In genomic region chr6:30836431-30836866, GRCh38 we compare ENCODE assay signal across 16 cellular contexts. TPM values are rescaled to one million over a fixed set of nuclear protein-coding genes. Genes with fewer than 3 reads are reported as not detected.
DNase-seq lines count a peak whose midpoint lies in the region; ATAC-seq and TF ChIP-seq lines count a peak whose summit lies in the region.
"Had no signal": no experiment of that assay in that cellular context is flagged by ENCODE, and none has a peak within 500 bp of the region (broad histone marks: within the 10 kb centered on the region; RNA-seq: fewer than 3 reads in every experiment).

No MANE protein-coding gene starts in this region.

- H3F3A ChIP-seq in SK-N-SH (replicated peaks; ENCODE audit: insufficient read depth): peaks cover 6% of the 10 kb centered on the region

- no peaks in the 10 kb centered on the region for H3K79me2 ChIP-seq in SK-N-SH (ENCODE audit: insufficient read depth)

- H3K27me3 ChIP-seq in SK-N-SH (ENCODE audit: insufficient read depth): no peaks in the 10 kb centered on the region
- no peaks in the 10 kb centered on the region for H3K27me3 ChIP-seq in vagina
- H3K27me3 ChIP-seq in transverse colon: no peaks in the 10 kb centered on the region
- H3K27me3 ChIP-seq: cardiac muscle cell had no signal

- 67% methylated on average over 1 of the region's 1 CpG for WGBS in SK-N-SH (ENCODE audit: low lambda C conversion rate)
- WGBS in transverse colon (ENCODE audit: low coverage in 1 of 2), 2 donors: 76% methylated on average over 1 of the region's 1 CpG; no CpG with 5 or more reads in 1 of the 2 donors

- POLR2A ChIA-PET in SK-N-SH (lab: Yijun Ruan, JAX): no interaction called here

- no peaks in the 10 kb centered on the region for H3K9me2 ChIP-seq in SK-N-SH

- H3K4me3 ChIP-seq in SK-N-SH (ENCODE audit: low read depth in 2 of 2, low read length in 1 of 2) (no peak overlapping the region), vagina (no peak overlapping the region), transverse colon (no peak overlapping the region)
- H3K4me3 ChIP-seq: cardiac muscle cell had no signal

- no peak overlapping the region for H2AFZ ChIP-seq in SK-N-SH (ENCODE audit: low read depth)

- TF ChIP-seq EP300 in SK-N-SH (IDR thresholded peaks at IDR 0.05; ENCODE audit: borderline replicate concordance in 1 of 2, low read depth in 1 of 2, low read length in 1 of 2): no peak
- no peak for TF ChIP-seq EP300 in transverse colon (IDR thresholded peaks at IDR 0.05; ENCODE audit: low read depth)

- no peaks in the 10 kb centered on the region for H3K9me3 ChIP-seq in SK-N-SH
- no peaks in the 10 kb centered on the region for H3K9me3 ChIP-seq in vagina
- H3K9me3 ChIP-seq in transverse colon: no peaks in the 10 kb centered on the region

- CTCF ChIA-PET in SK-N-SH (lab: Yijun Ruan, JAX): interaction anchor here (0.8 to 2.1 kb wide), 7 partner anchors 8 to 251 kb away, joined by 3 to 11 read pairs (median 3); no protein-coding TSS in a partner anchor

- H3K4me1 ChIP-seq in SK-N-SH (ENCODE audit: control insufficient read depth in 1 of 2, insufficient read depth in 2 of 2, low read depth in 1 of 2, low read length in 1 of 2): no peaks in the 10 kb centered on the region; a peak in 1 of 4 replicates
- peaks cover 16% of the 10 kb centered on the region for H3K4me1 ChIP-seq in vagina
- H3K4me1 ChIP-seq in transverse colon: peaks cover 0 to 22% (median 6%) of the 10 kb centered on the region in 4 donors

- DNase-seq in SK-N-SH (no peak), dermis microvascular lymphatic vessel endothelial cell (ENCODE audit: low read depth in 2 of 2) (peak; percentile 14 to 38), medulla oblongata (ENCODE audit: extremely low spot score) (peak; percentile 43), vagina (ENCODE audit: extremely low spot score in 2 of 2) (no peak), transverse colon (no peak)
- DNase-seq: 8988T; activated B cell treated with CpG ODN at 0.5 μM for 24 hours; DMS79 treated with DMSO at 0.1 percent for 48 hours; foreskin fibroblast; kidney; NCI-H1048; stimulated activated naive CD4-positive, alpha-beta T cell had no signal

- H3K27ac ChIP-seq in SK-N-SH (ENCODE audit: low read depth in 2 of 2, low read length in 1 of 2): no peak overlapping the region
- H3K27ac ChIP-seq in vagina: peak overlapping the region; percentile 33
- H3K27ac ChIP-seq in transverse colon: no peak overlapping the region
- H3K27ac ChIP-seq: cardiac muscle cell had no signal

- in situ Hi-C loops in transverse colon (cut with MboI; ENCODE audit: low pct_ligation_motif_present in 1 of 4, low pct_unique_long_range_greater_than_20kb in 1 of 4, low sequenced_read_pairs in 3 of 4): no loop called here

- TF ChIP-seq CTCF in SK-N-SH (IDR thresholded peaks at IDR 0.05) (no peak), vagina (IDR thresholded peaks at IDR 0.05) (no peak), transverse colon (IDR thresholded peaks at IDR 0.05) (no peak)

- H3K9ac ChIP-seq in SK-N-SH: no peak overlapping the region

- no peak for TF ChIP-seq RAD21 in SK-N-SH (IDR thresholded peaks at IDR 0.05; ENCODE audit: low read length)

- H4K20me1 ChIP-seq in SK-N-SH (ENCODE audit: insufficient read depth): no peaks in the 10 kb centered on the region

- H3K36me3 ChIP-seq in SK-N-SH (replicated peaks in 1 of 2; ENCODE audit: control insufficient read depth in 1 of 2, insufficient read depth in 2 of 2, low read length in 1 of 2): no peaks in the 10 kb centered on the region
- H3K36me3 ChIP-seq in vagina: no peaks in the 10 kb centered on the region
- H3K36me3 ChIP-seq in transverse colon: no peaks in the 10 kb centered on the region
- H3K36me3 ChIP-seq: cardiac muscle cell had no signal

- H3K4me2 ChIP-seq in SK-N-SH: no peak overlapping the region

- TF ChIP-seq POLR2A in vagina (IDR thresholded peaks at IDR 0.05) (no peak), transverse colon (IDR thresholded peaks at IDR 0.05) (no peak)

- intact Hi-C loops in vagina (cut with DNase I): no loop called here
- intact Hi-C loops in transverse colon (cut with DNase I; ENCODE audit: low total_unique reads): loop anchor here (10.0 kb wide), 1 partner anchor 248 kb away; no protein-coding TSS in a partner anchor

- ATAC-seq in SK-N-SH treated with all-trans-retinoic acid at 6 μM for 48 hours (peak; percentile 79), GM19467 (IDR thresholded peaks at IDR 0.05; ENCODE audit: unreplicated experiment) (no peak)
- ATAC-seq in activated CD4-positive, CD25-positive, alpha-beta regulatory T cell treated with anti-CD3 and anti-CD28 coated beads, Interleukin-2, amount 50 U/mL, for 24 hours: no peak

TF ChIP-seq in SK-N-SH treated with all-trans-retinoic acid at 6 μM for 48 hours, 23 proteins besides CTCF, POLR2A, EP300 and RAD21:
- TF ChIP-seq ISL1 (CRISPR knock-in tag; IDR thresholded peaks at IDR 0.05) (peak; percentile 81), ZC3H10 (CRISPR knock-in tag; IDR thresholded peaks at IDR 0.05) (no peak), TSHZ2 (CRISPR knock-in tag; IDR thresholded peaks at IDR 0.05) (peak; percentile 67), ZFP30 (CRISPR knock-in tag; IDR thresholded peaks at IDR 0.05) (no peak), RARB (CRISPR knock-in tag; IDR thresholded peaks at IDR 0.05) (no peak)

TF ChIP-seq in SK-N-SH, 30 proteins besides CTCF, POLR2A, EP300 and RAD21:
- TF ChIP-seq MEF2A (IDR thresholded peaks at IDR 0.05; ENCODE audit: borderline replicate concordance, low read depth): no peak
- TF ChIP-seq FOXJ3 (CRISPR knock-in tag; IDR thresholded peaks at IDR 0.05): no peak
- TF ChIP-seq POLR2AphosphoS5 (IDR thresholded peaks at IDR 0.05; ENCODE audit: low read depth, low read length): no peak
- no peak for TF ChIP-seq NRF1 (IDR thresholded peaks at IDR 0.05; ENCODE audit: low read depth, low read length)
- TF ChIP-seq JUND (IDR thresholded peaks at IDR 0.05): no peak
- TF ChIP-seq TCF12 (IDR thresholded peaks at IDR 0.05): no peak
- no peak for TF ChIP-seq SMC3 (IDR thresholded peaks at IDR 0.05; ENCODE audit: low read depth, low read length)
- no peak for TF ChIP-seq FOXM1 (IDR thresholded peaks at IDR 0.05; ENCODE audit: low read depth)
- TF ChIP-seq IRF3 (IDR thresholded peaks at IDR 0.05; ENCODE audit: low read depth, low read length): no peak
- no peak for TF ChIP-seq FOSL2 (IDR thresholded peaks at IDR 0.05; ENCODE audit: borderline replicate concordance, low read depth)
- no peak for TF ChIP-seq GABPA (IDR thresholded peaks at IDR 0.05; ENCODE audit: low read depth)
- TF ChIP-seq RXRA (IDR thresholded peaks at IDR 0.05; ENCODE audit: borderline replicate concordance, low read depth): no peak
- no peak for TF ChIP-seq EZH2phosphoT487 (IDR thresholded peaks at IDR 0.05; ENCODE audit: borderline replicate concordance, low read depth)
- TF ChIP-seq, protein P1, sequence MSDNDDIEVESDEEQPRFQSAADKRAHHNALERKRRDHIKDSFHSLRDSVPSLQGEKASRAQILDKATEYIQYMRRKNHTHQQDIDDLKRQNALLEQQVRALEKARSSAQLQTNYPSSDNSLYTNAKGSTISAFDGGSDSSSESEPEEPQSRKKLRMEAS (IDR thresholded peaks at IDR 0.05; ENCODE audit: low read depth): no peak

RNA-seq across cellular contexts. Expression of gene DDR1, which starts 47.9 kb away (rescaled TPM):
- polyA plus RNA-seq in SK-N-SH (2012; rRNA removed): 40.2 and 52.8 TPM in 2 replicates
- polyA plus RNA-seq in SK-N-SH (2012; cell fraction: cytosol; rRNA removed): 32.1 and 42.6 TPM in 2 replicates
- 82.7 and 101 TPM in 2 replicates for polyA plus RNA-seq in SK-N-SH (2012; cell fraction: nucleus; rRNA removed)
- total RNA-seq in dermis microvascular lymphatic vessel endothelial cell (4.0 and 10.1 TPM in 2 replicates), vagina (71.5 TPM), transverse colon (100 to 1,000 TPM; 149 to 322 (median 230) TPM)

Comparison
In these comparisons a context has a peak if more than half of its experiments do, and no peak if none do; other contexts are left out.
1. DNase-seq: peak in dermis microvascular lymphatic vessel endothelial cell (2 of 2) and medulla oblongata (single experiment); none in SK-N-SH (single experiment), vagina (0 of 2) and transverse colon (single experiment).